ENCODE assay signal across 8 cellular contexts in the genomic region with DNA sequence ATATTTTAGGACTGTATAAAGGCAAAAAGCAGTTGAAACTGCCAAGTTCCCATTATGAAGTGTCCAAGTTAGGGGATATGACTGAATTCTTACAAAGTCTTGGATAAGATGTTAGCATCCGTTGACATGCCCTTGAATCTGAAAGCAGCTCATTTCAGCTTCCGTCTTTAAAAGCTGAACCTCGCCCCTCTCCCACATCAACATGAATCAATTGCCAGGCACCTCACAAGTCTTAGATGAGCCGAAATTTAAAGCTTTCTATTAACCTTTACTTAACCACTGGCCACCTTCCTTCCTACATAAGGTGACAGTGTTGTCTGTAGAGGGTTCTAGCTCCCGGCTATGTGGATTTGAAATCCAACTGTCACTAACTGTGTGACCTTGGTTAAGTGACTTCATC. TPM values are rescaled to one million over a fixed set of nuclear protein-coding genes. Genes with fewer than 3 reads are reported as not detected.
DNase-seq lines count a peak whose midpoint lies in the region; ATAC-seq and TF ChIP-seq lines count a peak whose summit lies in the region.

No MANE protein-coding gene starts in this region.

- TF ChIP-seq CTCF in activated CD8-positive, alpha-beta T cell treated with anti-CD3 and anti-CD28 coated beads for 36 hours (IDR thresholded peaks at IDR 0.05), result no peak
- TF ChIP-seq CTCF in spleen (IDR thresholded peaks at IDR 0.05 in 8 of 11, conservative IDR thresholded peaks at IDR 0.05 in 3 of 11), result no peak

- H3K36me3 Mint-ChIP-seq in activated CD8-positive, alpha-beta T cell treated with anti-CD3 and anti-CD28 coated beads for 36 hours (ENCODE audit: low read depth), result peaks cover 44% of the 10 kb centered on the region

- peak overlapping the region; percentile 100 for H3K4me3 Mint-ChIP-seq in activated CD8-positive, alpha-beta T cell treated with anti-CD3 and anti-CD28 coated beads for 36 hours

- no peaks in the 10 kb centered on the region for H3K27me3 Mint-ChIP-seq in activated CD8-positive, alpha-beta T cell treated with anti-CD3 and anti-CD28 coated beads for 36 hours

- peak overlapping the region; percentile 68 for H3K4me3 ChIP-seq in iPS-15b (ENCODE audit: low read depth, low read length)
- H3K4me3 ChIP-seq in spleen, result peak overlapping the region; percentile 93 to 100 (median 96)

- H3K36me3 ChIP-seq in iPS-15b (ENCODE audit: control insufficient read depth, insufficient read depth, low read length) (no peaks in the 10 kb centered on the region), spleen (peaks cover 0 to 2% (median 0%) of the 10 kb centered on the region in 6 donors)

- WGBS in spleen, 5 donors, result 0 to 1% (median 0%) methylated on average over 5 of the region's 5 CpGs

- DNase-seq in activated gamma-delta T cell treated with Interleukin-2 at 50 U/mL for 16 hours (peak; percentile 13), activated gamma-delta T cell (lab: John Stamatoyannopoulos, UW) (no peak), spleen (no peak), NCI-H1417 treated with DMSO at 0.1 percent for 48 hours (lab: John Stamatoyannopoulos, UW) (no peak), NCI-H1694 treated with DMSO at 0.1 percent for 48 hours (lab: John Stamatoyannopoulos, UW) (no peak)
- peak; percentile 45 for DNase-seq in activated CD8-positive, alpha-beta T cell treated with anti-CD3 and anti-CD28 coated beads for 36 hours

- peak overlapping the region; percentile 84 to 95 (median 92) for H3K27ac ChIP-seq in spleen

- H3K9ac ChIP-seq in iPS-15b (ENCODE audit: low read depth, low read length), result no peak overlapping the region

- intact Hi-C loops in activated CD8-positive, alpha-beta T cell treated with anti-CD3 and anti-CD28 coated beads for 36 hours (cut with micrococcal nuclease), result loop anchor here (5.0 kb wide), 1 partner anchor 86 kb away; no protein-coding TSS in a partner anchor
- intact Hi-C loops in spleen (cut with DNase I; ENCODE audit: low total_unique reads), result no loop called here

- H3K27ac Mint-ChIP-seq in activated CD8-positive, alpha-beta T cell treated with anti-CD3 and anti-CD28 coated beads for 36 hours, result peak overlapping the region; percentile 99

- no peak for ATAC-seq in activated CD8-positive, alpha-beta T cell treated with anti-CD3 and anti-CD28 coated beads for 36 hours
- no peak for ATAC-seq in GM18520 (IDR thresholded peaks at IDR 0.05; ENCODE audit: unreplicated experiment)

- no peaks in the 10 kb centered on the region for H3K9me3 Mint-ChIP-seq in activated CD8-positive, alpha-beta T cell treated with anti-CD3 and anti-CD28 coated beads for 36 hours

- H3K4me1 Mint-ChIP-seq in activated CD8-positive, alpha-beta T cell treated with anti-CD3 and anti-CD28 coated beads for 36 hours (ENCODE audit: low read depth), result peaks cover 51% of the 10 kb centered on the region

- POLR2A ChIA-PET in activated CD8-positive, alpha-beta T cell treated with anti-CD3 and anti-CD28 coated beads for 36 hours (lab: Charles Lee), result interaction anchor here (0.7 to 1.3 kb wide), 8 partner anchors 10 to 273 kb away, joined by 3 to 6 read pairs (median 4); a partner anchor contains a TSS

- H3K4me1 ChIP-seq in iPS-15b (ENCODE audit: control insufficient read depth, insufficient read depth, low read length) (peaks cover 8% of the 10 kb centered on the region), spleen (peaks cover 38 to 73% (median 64%) of the 10 kb centered on the region in 6 donors)

- H3K27me3 ChIP-seq in iPS-15b (ENCODE audit: control insufficient read depth, insufficient read depth, low read length), result no peaks in the 10 kb centered on the region
- no peaks in the 10 kb centered on the region for H3K27me3 ChIP-seq in spleen (replicated peaks in 1 of 7)

- no peak for TF ChIP-seq POLR2A in spleen (IDR thresholded peaks at IDR 0.05)

- H3K9me3 ChIP-seq in iPS-15b (ENCODE audit: control insufficient read depth, insufficient read depth, low read length) (no peaks in the 10 kb centered on the region), spleen (no peaks in the 10 kb centered on the region)

- CTCF ChIA-PET in activated CD8-positive, alpha-beta T cell treated with anti-CD3 and anti-CD28 coated beads for 36 hours (lab: Charles Lee), result interaction anchor here (0.8 to 2.3 kb wide), 7 partner anchors 11 to 147 kb away, joined by 3 to 9 read pairs (median 4); no protein-coding TSS in a partner anchor

RNA-seq across cellular contexts. Expression of a gene that starts 1.3 kb away (rescaled TPM):
- 100 to 1,000 TPM; 242 to 244 TPM for total RNA-seq in activated CD8-positive, alpha-beta T cell treated with anti-CD3 and anti-CD28 coated beads for 36 hours
- total RNA-seq in spleen, result 100 to 1,000 TPM; 108 to 173 (median 131) TPM
- 100 to 1,000 TPM in 2 of 3 donors, 10 to 100 TPM in 1; 74.8 to 103 (median 100) TPM for polyA plus RNA-seq in spleen

RNA-seq across cellular contexts. Expression of a gene that starts 52.5 kb away (rescaled TPM):
- 10 to 100 TPM; 23.0 to 24.2 TPM for total RNA-seq in activated CD8-positive, alpha-beta T cell treated with anti-CD3 and anti-CD28 coated beads for 36 hours
- total RNA-seq in spleen, result 10 to 100 TPM; 46.9 to 71.3 (median 63.7) TPM
- 100 to 1,000 TPM in 2 of 3 donors, 10 to 100 TPM in 1; 76.5 to 114 (median 106) TPM for polyA plus RNA-seq in spleen

Comparison
In these comparisons a context has a peak if more than half of its experiments do, and no peak if none do; other contexts are left out.
1. DNase-seq: peak in activated gamma-delta T cell treated with Interleukin-2 at 50 U/mL for 16 hours (single experiment) and activated CD8-positive, alpha-beta T cell treated with anti-CD3 and anti-CD28 coated beads for 36 hours (single experiment); none in activated gamma-delta T cell (single experiment), spleen (single experiment), NCI-H1417 treated with DMSO at 0.1 percent for 48 hours (single experiment) and NCI-H1694 treated with DMSO at 0.1 percent for 48 hours (single experiment).